Comparison of ENCODE assay signal across 12 cellular contexts in genomic region chr22:42468841-42469240, GRCh38. TPM values are rescaled to one million over a fixed set of nuclear protein-coding genes. Genes with fewer than 3 reads are reported as not detected.
"Had no signal": no experiment of that assay in that cellular context is flagged by ENCODE, and none has a peak within 500 bp of the region (broad histone marks: within the 10 kb centered on the region; RNA-seq: fewer than 3 reads in every experiment).

No MANE protein-coding gene starts in this region.

- H3K36me3 ChIP-seq: adrenal gland, lower lobe of right lung, right atrium auricular region, tibial artery had no signal

- DNase-seq: activated CD8-positive, alpha-beta memory T cell treated with anti-CD3 and anti-CD28 coated beads, Interleukin-2, amount 50 U/mL, for 48 hours; activated CD8-positive, alpha-beta T cell treated with anti-CD3 and anti-CD28 coated beads, Interleukin-2, amount 10 ng/mL, durations not matched to agents 7 days and 5 days; activated naive CD4-positive, alpha-beta T cell treated with Interleukin-2 at 50 U/mL for 16 hours; adrenal gland; effector memory CD8-positive, alpha-beta T cell; hypothalamus; lower lobe of right lung; naive thymus-derived CD4-positive, alpha-beta T cell; small intestine; tibial artery had no signal

- FAIRE-seq: small intestine had no signal

- H3K4me1 ChIP-seq: adrenal gland, lower lobe of right lung, right atrium auricular region, tibial artery had no signal

- H3K27me3 ChIP-seq: adrenal gland, right atrium auricular region had no signal

- H3K9me3 ChIP-seq: adrenal gland, lower lobe of right lung, right atrium auricular region, tibial artery had no signal

- H3K4me3 ChIP-seq: adrenal gland, lower lobe of right lung, right atrium auricular region, tibial artery had no signal

- H3K27ac ChIP-seq: adrenal gland, lower lobe of right lung, right atrium auricular region, tibial artery had no signal

RNA-seq across cellular contexts. Expression of gene NFAM1, which starts 36.6 kb away (rescaled TPM):
- total RNA-seq: epithelial cell of proximal tubule had no signal
